8 cellular contexts compared by ENCODE assay signal in the genomic region with DNA sequence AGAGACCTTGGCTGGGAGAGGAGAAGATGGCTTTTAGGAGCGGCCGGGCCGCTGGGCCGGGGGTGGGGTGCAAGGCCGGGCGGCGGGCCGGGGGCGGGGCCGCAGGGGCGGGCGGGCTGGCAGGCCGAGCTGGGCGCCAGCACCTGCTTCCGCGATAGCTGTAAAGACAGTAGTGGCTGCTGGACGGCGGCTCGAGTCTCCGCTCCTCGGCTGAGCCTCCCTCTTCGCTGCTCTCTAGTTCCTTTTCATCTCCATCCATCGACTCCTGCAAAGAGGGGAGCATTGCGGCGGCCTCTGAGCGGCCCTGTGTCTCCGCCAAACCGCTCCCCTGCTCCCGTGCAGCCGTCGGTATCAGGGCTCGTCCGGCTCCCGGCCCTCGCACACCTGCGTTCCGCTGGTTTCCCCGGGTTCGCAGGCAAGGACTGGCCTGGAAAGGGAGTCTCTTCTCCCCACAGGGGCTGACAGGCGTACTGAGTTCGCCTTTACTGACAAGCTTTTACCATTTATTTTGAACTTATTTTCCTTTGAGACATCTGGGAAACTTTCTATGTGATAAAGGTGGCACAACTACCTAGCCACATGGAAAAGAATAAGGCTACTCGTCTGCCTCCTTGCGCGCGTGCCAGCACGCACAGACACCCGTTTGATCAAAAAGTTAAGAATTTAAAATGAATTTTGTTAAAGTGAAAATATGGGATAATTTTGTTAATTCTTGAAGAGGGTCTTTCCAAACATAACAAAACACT. TPM values are rescaled to one million over a fixed set of nuclear protein-coding genes. Genes with fewer than 3 reads are reported as not detected.
A peak's percentile ranks its signal among the peaks of the same experiment; 100 is the strongest.
DNase-seq lines count a peak whose midpoint lies in the region; ATAC-seq and TF ChIP-seq lines count a peak whose summit lies in the region.

A gene with protein sequence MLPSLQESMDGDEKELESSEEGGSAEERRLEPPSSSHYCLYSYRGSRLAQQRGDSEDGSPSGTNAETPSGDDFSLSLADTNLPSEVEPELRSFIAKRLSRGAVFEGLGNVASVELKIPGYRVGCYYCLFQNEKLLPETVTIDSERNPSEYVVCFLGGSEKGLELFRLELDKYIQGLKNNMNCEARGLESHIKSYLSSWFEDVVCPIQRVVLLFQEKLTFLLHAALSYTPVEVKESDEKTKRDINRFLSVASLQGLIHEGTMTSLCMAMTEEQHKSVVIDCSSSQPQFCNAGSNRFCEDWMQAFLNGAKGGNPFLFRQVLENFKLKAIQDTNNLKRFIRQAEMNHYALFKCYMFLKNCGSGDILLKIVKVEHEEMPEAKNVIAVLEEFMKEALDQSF (minus strand): TSS at position 317 of the 746 bp plus-strand sequence. CDS start 34 bp downstream, at position 283.

- H4K20me1 ChIP-seq in IMR-90 (ENCODE audit: insufficient read depth, low read length): no peaks in the 10 kb centered on the region

- 1% methylated on average over 13 of the region's 47 CpGs; no CpG with 5 or more reads in 1 of the 2 experiments for WGBS in IMR-90 (ENCODE audit: extremely low coverage in 2 of 2, insufficient read length in 1 of 2), 2 experiments

- peak within 1 kb of the TSS; percentile 99 for H3K9ac ChIP-seq in IMR-90 (ENCODE audit: low read depth, low read length)

- dilution Hi-C loops in IMR-90 (cut with HindIII; ENCODE audit: low sequenced_read_pairs, unreplicated experiment): no loop called here

- no peaks in the 10 kb centered on the region for H3K9me3 ChIP-seq in IMR-90 (ENCODE audit: control insufficient read depth, insufficient read depth, low read length)

- H3K4me2 ChIP-seq in IMR-90 (ENCODE audit: low read depth, low read length): peak within 1 kb of the TSS; percentile 90

- H2AK9ac ChIP-seq in IMR-90 (replicated peaks; ENCODE audit: low read depth, low read length, poor library complexity): peak within 1 kb of the TSS; percentile 99

- H3K56ac ChIP-seq in IMR-90 (ENCODE audit: extremely low read depth, insufficient read depth, low read length): peak within 1 kb of the TSS; percentile 75

- H3K4me1 Mint-ChIP-seq in nephron: peaks cover 19% of the 10 kb centered on the region

- peak within 1 kb of the TSS; percentile 94 for H3K23ac ChIP-seq in IMR-90 (ENCODE audit: low read depth, low read length)

- no peaks in the 10 kb centered on the region for H3K27me3 Mint-ChIP-seq in nephron (ENCODE audit: low read depth)

- TF ChIP-seq POLR2A in IMR-90 (IDR thresholded peaks at IDR 0.05; ENCODE audit: low read depth, low read length) (no peak), Raji (IDR thresholded peaks at IDR 0.05; ENCODE audit: insufficient read depth, low read depth, low read length) (peak; percentile 89)

- peak within 1 kb of the TSS; percentile 92 for H3K4ac ChIP-seq in IMR-90 (ENCODE audit: low read depth, low read length)

- in situ Hi-C loops in IMR-90 (cut with MboI; ENCODE audit: low sequenced_read_pairs): no loop called here

- H3K4me3 ChIP-seq in IMR-90 (ENCODE audit: insufficient read depth, low read depth, low read length) (peak within 1 kb of the TSS; percentile 96), fibroblast of the aortic adventitia (ENCODE audit: low read depth, low read length) (peak within 1 kb of the TSS; percentile 80)

- TF ChIP-seq RAD21 in IMR-90 (IDR thresholded peaks at IDR 0.05; ENCODE audit: low read length): no peak

- peaks cover 17% of the 10 kb centered on the region for H3K36me3 Mint-ChIP-seq in nephron (ENCODE audit: low read depth)

- peak within 1 kb of the TSS; percentile 87 to 96 for H4K8ac ChIP-seq in IMR-90 (ENCODE audit: low read depth in 2 of 2, low read length in 2 of 2)

- peaks cover 10 to 22% of the 10 kb centered on the region in 2 experiments for H3K79me1 ChIP-seq in IMR-90 (ENCODE audit: low read depth in 1 of 2, low read length in 2 of 2)

- intact Hi-C loops in IMR-90 (cut with micrococcal nuclease): no loop called here

- H4K5ac ChIP-seq in IMR-90 (ENCODE audit: low read depth, low read length): peak within 1 kb of the TSS; percentile 95

- peak within 1 kb of the TSS; percentile 87 for H3K27ac ChIP-seq in IMR-90 (ENCODE audit: insufficient read depth, low read length)

- H3K18ac ChIP-seq in IMR-90 (ENCODE audit: low read depth, low read length): peak within 1 kb of the TSS; percentile 80

- H3K9me1 ChIP-seq in IMR-90 (ENCODE audit: insufficient read depth, low read length): peaks cover 7% of the 10 kb centered on the region

- peak within 1 kb of the TSS; percentile 62 for H2BK120ac ChIP-seq in IMR-90 (ENCODE audit: low read depth, low read length)

- H3K36me3 ChIP-seq in IMR-90 (ENCODE audit: control insufficient read depth, insufficient read depth, low read length): peaks cover 7% of the 10 kb centered on the region

- no peak within 1 kb of the TSS; the same call in 2 of the 3 replicates for H2BK15ac ChIP-seq in IMR-90 (ENCODE audit: low read depth, low read length)

- TF ChIP-seq CTCF in IMR-90 (conservative IDR thresholded peaks at IDR 0.05; ENCODE audit: low read depth, low read length) (no peak), fibroblast of the aortic adventitia (IDR thresholded peaks at IDR 0.05; ENCODE audit: insufficient read depth, low read length) (no peak), nephron (IDR thresholded peaks at IDR 0.05; ENCODE audit: unreplicated experiment in 3 of 3) (no peak)

- 0 out of 2 replicates have a peak within 1 kb of the TSS, but pooled peaks have one; percentile 20 for H2BK20ac ChIP-seq in IMR-90 (ENCODE audit: low read depth, low read length)

- BruUV-seq in IMR-90 (replicated peaks; lab: Mats Ljungman, UMichigan): no TSS peak

- H3K27me3 ChIP-seq in IMR-90 (ENCODE audit: control insufficient read depth, insufficient read depth, low read length): no peaks in the 10 kb centered on the region

- H3K4me3 Mint-ChIP-seq in nephron: peak within 1 kb of the TSS; percentile 95 to 99 (median 95)

- ATAC-seq in GM21423 (IDR thresholded peaks at IDR 0.05; ENCODE audit: unreplicated experiment): peak; percentile 75
- ATAC-seq in IMR-90 (ENCODE audit: low read depth): peak; percentile 98
- ATAC-seq in stimulated activated naive CD8-positive, alpha-beta T cell treated with anti-CD3 and anti-CD28 coated beads, Interleukin-15, Interleukin-2, amounts not matched to agents 100 U/mL and 50 U/mL, for 24 hours: peak; percentile 96

- H3K14ac ChIP-seq in IMR-90 (replicated peaks; ENCODE audit: low read depth, low read length): peak within 1 kb of the TSS; percentile 93

- peak within 1 kb of the TSS; percentile 96 for H2AK5ac ChIP-seq in IMR-90 (ENCODE audit: low read depth, low read length)

- peak within 1 kb of the TSS; percentile 86 for H2BK5ac ChIP-seq in IMR-90 (ENCODE audit: low read depth, low read length, poor library complexity, severe bottlenecking)

- peak within 1 kb of the TSS; percentile 88 for H4K91ac ChIP-seq in IMR-90 (ENCODE audit: insufficient read depth, low read depth, low read length)

- DNase-seq in D341Med (ENCODE audit: low spot score) (peak; percentile 92), IMR-90 (peak; percentile 70), fibroblast of the aortic adventitia (ENCODE audit: low read depth) (peak; percentile 78)
- peak; percentile 72 for DNase-seq in activated T-helper 9 cell treated with anti-CD3 and anti-CD28 coated beads, Interleukin-2, amount 50 U/mL, for 16 hours (ENCODE audit: low read depth)
- peak; percentile 87 for DNase-seq in stimulated activated naive CD8-positive, alpha-beta T cell treated with anti-CD3 and anti-CD28 coated beads, Interleukin-15, Interleukin-2, amounts not matched to agents 100 U/mL and 50 U/mL, for 24 hours

- POLR2A ChIA-PET in IMR-90 (lab: Charles Lee; ENCODE audit: unreplicated experiment): interaction anchor here (0.6 kb wide), 2 partner anchors 9 to 30 kb away, joined by 3 to 4 read pairs; no protein-coding TSS in a partner anchor

- CTCF ChIA-PET in IMR-90 (lab: Yijun Ruan, JAX): interaction anchor here (0.6 kb wide), 1 partner anchor 102 kb away, joined by 3 read pairs; a partner anchor contains a TSS

- H2AFZ ChIP-seq in IMR-90 (replicated peaks; ENCODE audit: low read length, poor library complexity): peak within 1 kb of the TSS; percentile 99

- no peaks in the 10 kb centered on the region for H3K9me3 Mint-ChIP-seq in nephron

- H3K27ac Mint-ChIP-seq in nephron: peak within 1 kb of the TSS; percentile 94 to 99 (median 97)

- peaks cover 3% of the 10 kb centered on the region for H3K4me1 ChIP-seq in IMR-90 (ENCODE audit: control insufficient read depth, insufficient read depth, low read length)

TF ChIP-seq in IMR-90, 13 proteins besides CTCF, POLR2A, EP300 and RAD21:
- TF ChIP-seq MAFK (IDR thresholded peaks at IDR 0.05; ENCODE audit: low read depth, low read length): no peak
- TF ChIP-seq RFX5 (IDR thresholded peaks at IDR 0.05; ENCODE audit: low read depth, low read length): no peak
- peak; percentile 93 for TF ChIP-seq BHLHE40 (IDR thresholded peaks at IDR 0.05; ENCODE audit: low read depth, low read length)
- TF ChIP-seq MAZ (IDR thresholded peaks at IDR 0.05; ENCODE audit: borderline replicate concordance, low read depth, low read length): peak; percentile 77; the same call in 1 of the 2 replicates

RNA-seq across cellular contexts. Expression of the gene that starts here (rescaled TPM):
- total RNA-seq in IMR-90 (2012; rRNA removed) (16.1 and 18.3 TPM in 2 replicates), fibroblast of the aortic adventitia (ENCODE audit: low replicate concordance) (18.0 and 19.2 TPM in 2 replicates)
- polyA plus RNA-seq in IMR-90 (2012; rRNA removed): 8.2 and 11.5 TPM in 2 replicates
- polyA plus RNA-seq in IMR-90 (2012; cell fraction: cytosol; rRNA removed): 3.7 and 6.5 TPM in 2 replicates
- 10.4 and 27.8 TPM in 2 replicates for polyA plus RNA-seq in IMR-90 (2012; cell fraction: nucleus; rRNA removed; ENCODE audit: low replicate concordance)

Comparison
In these comparisons a context has a peak if more than half of its experiments do, and no peak if none do; other contexts are left out.
1. Peak in every context shown above with its lines: DNase-seq, ATAC-seq, H3K4me3 ChIP-seq and H3K27ac ChIP-seq.